ENCODE assay signal across 11 cellular contexts in genomic region chr13:44249439-44249838, GRCh38.
DNase-seq lines count a peak whose midpoint lies in the region; ATAC-seq and TF ChIP-seq lines count a peak whose summit lies in the region.
"Had no signal": no experiment of that assay in that cellular context is flagged by ENCODE, and none has a peak within 500 bp of the region (broad histone marks: within the 10 kb centered on the region; RNA-seq: fewer than 3 reads in every experiment).

No MANE protein-coding gene starts in this region.

- TF ChIP-seq CTCF in osteocyte (IDR thresholded peaks at IDR 0.05) = no peak

- no peaks in the 10 kb centered on the region for H3K27me3 Mint-ChIP-seq in osteocyte (ENCODE audit: unreplicated experiment)
- peaks cover 5% of the 10 kb centered on the region for H3K27me3 Mint-ChIP-seq in activated T-helper 1 cell treated with anti-CD3 and anti-CD28 coated beads, Interleukin-12 subunit alpha, Interleukin-12 subunit beta, Interleukin-2, Interleukin-4 antibody, amounts not matched to agents 30 ng/mL and 10 ng/mL and 1 ng/mL, durations not matched to agents 14 hours and 24 hours and 36 hours (ENCODE audit: insufficient read depth)
- H3K27me3 Mint-ChIP-seq: activated naive CD8-positive, alpha-beta T cell treated with anti-CD3 and anti-CD28 coated beads for 36 hours had no signal

- DNase-seq in AG08396 (ENCODE audit: low spot score) = peak; percentile 24
- DNase-seq in RPMI8226 = peak; percentile 26
- DNase-seq in fibroblast of gingiva (ENCODE audit: low read depth) = peak; percentile 82
- DNase-seq in osteocyte (ENCODE audit: extremely low spot score, unreplicated experiment) = no peak
- DNase-seq in NCI-H774 (lab: John Stamatoyannopoulos, UW) = no peak
- DNase-seq in activated T-helper 1 cell treated with anti-CD3 and anti-CD28 coated beads, Interleukin-12 subunit alpha, Interleukin-12 subunit beta, Interleukin-2, Interleukin-4 antibody, amounts not matched to agents 30 ng/mL and 10 ng/mL and 1 ng/mL, durations not matched to agents 14 hours and 24 hours and 36 hours (ENCODE audit: low spot score) = no peak
- DNase-seq in DMS 273 (lab: John Stamatoyannopoulos, UW; ENCODE audit: unreplicated experiment) = no peak
- DNase-seq: activated naive CD8-positive, alpha-beta T cell treated with anti-CD3 and anti-CD28 coated beads for 36 hours; CD4-positive, CD25-positive, alpha-beta regulatory T cell; kidney glomerular epithelial cell had no signal

- intact Hi-C loops in activated T-helper 1 cell treated with anti-CD3 and anti-CD28 coated beads, Interleukin-12 subunit alpha, Interleukin-12 subunit beta, Interleukin-2, Interleukin-4 antibody, amounts not matched to agents 30 ng/mL and 10 ng/mL and 1 ng/mL, durations not matched to agents 14 hours and 24 hours and 36 hours (cut with micrococcal nuclease) = no loop called here

- H3K4me3 Mint-ChIP-seq in osteocyte (ENCODE audit: unreplicated experiment) = no peak overlapping the region
- H3K4me3 Mint-ChIP-seq in activated T-helper 1 cell treated with anti-CD3 and anti-CD28 coated beads, Interleukin-12 subunit alpha, Interleukin-12 subunit beta, Interleukin-2, Interleukin-4 antibody, amounts not matched to agents 30 ng/mL and 10 ng/mL and 1 ng/mL, durations not matched to agents 14 hours and 24 hours and 36 hours = no peak overlapping the region
- H3K4me3 Mint-ChIP-seq: activated naive CD8-positive, alpha-beta T cell treated with anti-CD3 and anti-CD28 coated beads for 36 hours; CD4-positive, CD25-positive, alpha-beta regulatory T cell had no signal

- H3K9me3 Mint-ChIP-seq in osteocyte (ENCODE audit: unreplicated experiment) = no peaks in the 10 kb centered on the region
- no peaks in the 10 kb centered on the region for H3K9me3 Mint-ChIP-seq in activated T-helper 1 cell treated with anti-CD3 and anti-CD28 coated beads, Interleukin-12 subunit alpha, Interleukin-12 subunit beta, Interleukin-2, Interleukin-4 antibody, amounts not matched to agents 30 ng/mL and 10 ng/mL and 1 ng/mL, durations not matched to agents 14 hours and 24 hours and 36 hours
- H3K9me3 Mint-ChIP-seq: activated naive CD8-positive, alpha-beta T cell treated with anti-CD3 and anti-CD28 coated beads for 36 hours had no signal

- no peak for ATAC-seq in GM21723 (IDR thresholded peaks at IDR 0.05; ENCODE audit: unreplicated experiment)

- peak overlapping the region; percentile 73 for H3K27ac Mint-ChIP-seq in osteocyte (ENCODE audit: unreplicated experiment)
- H3K27ac Mint-ChIP-seq in activated T-helper 1 cell treated with anti-CD3 and anti-CD28 coated beads, Interleukin-12 subunit alpha, Interleukin-12 subunit beta, Interleukin-2, Interleukin-4 antibody, amounts not matched to agents 30 ng/mL and 10 ng/mL and 1 ng/mL, durations not matched to agents 14 hours and 24 hours and 36 hours = no peak overlapping the region
- H3K27ac Mint-ChIP-seq: activated naive CD8-positive, alpha-beta T cell treated with anti-CD3 and anti-CD28 coated beads for 36 hours; CD4-positive, CD25-positive, alpha-beta regulatory T cell had no signal

- H3K4me1 Mint-ChIP-seq in osteocyte (ENCODE audit: unreplicated experiment) = peaks cover 16% of the 10 kb centered on the region
- no peaks in the 10 kb centered on the region for H3K4me1 Mint-ChIP-seq in activated T-helper 1 cell treated with anti-CD3 and anti-CD28 coated beads, Interleukin-12 subunit alpha, Interleukin-12 subunit beta, Interleukin-2, Interleukin-4 antibody, amounts not matched to agents 30 ng/mL and 10 ng/mL and 1 ng/mL, durations not matched to agents 14 hours and 24 hours and 36 hours (ENCODE audit: low read depth)
- H3K4me1 Mint-ChIP-seq: activated naive CD8-positive, alpha-beta T cell treated with anti-CD3 and anti-CD28 coated beads for 36 hours had no signal

- H3K36me3 Mint-ChIP-seq in osteocyte (ENCODE audit: unreplicated experiment) = no peaks in the 10 kb centered on the region
- peaks cover 2% of the 10 kb centered on the region for H3K36me3 Mint-ChIP-seq in activated T-helper 1 cell treated with anti-CD3 and anti-CD28 coated beads, Interleukin-12 subunit alpha, Interleukin-12 subunit beta, Interleukin-2, Interleukin-4 antibody, amounts not matched to agents 30 ng/mL and 10 ng/mL and 1 ng/mL, durations not matched to agents 14 hours and 24 hours and 36 hours (ENCODE audit: low read depth)
- H3K36me3 Mint-ChIP-seq: activated naive CD8-positive, alpha-beta T cell treated with anti-CD3 and anti-CD28 coated beads for 36 hours; CD4-positive, CD25-positive, alpha-beta regulatory T cell had no signal

Comparison
In these comparisons a context has a peak if more than half of its experiments do, and no peak if none do; other contexts are left out.
1. DNase-seq: peak in AG08396 (single experiment), RPMI8226 (single experiment) and fibroblast of gingiva (single experiment); none in osteocyte (single experiment), NCI-H774 (single experiment), activated T-helper 1 cell treated with anti-CD3 and anti-CD28 coated beads, Interleukin-12 subunit alpha, Interleukin-12 subunit beta, Interleukin-2, Interleukin-4 antibody, amounts not matched to agents 30 ng/mL and 10 ng/mL and 1 ng/mL, durations not matched to agents 14 hours and 24 hours and 36 hours (single experiment) and DMS 273 (single experiment).